10 cellular contexts compared by ENCODE assay signal in genomic region chr5:138354387-138354786, GRCh38. TPM values are rescaled to one million over a fixed set of nuclear protein-coding genes. Genes with fewer than 3 reads are reported as not detected.
A peak's percentile ranks its signal among the peaks of the same experiment; 100 is the strongest.
DNase-seq lines count a peak whose midpoint lies in the region; ATAC-seq, FAIRE-seq and TF ChIP-seq lines count a peak whose summit lies in the region.
"Had no signal": no experiment of that assay in that cellular context is flagged by ENCODE, and none has a peak within 500 bp of the region (broad histone marks: within the 10 kb centered on the region; RNA-seq: fewer than 3 reads in every experiment).

No MANE protein-coding gene starts in this region.

- intact Hi-C loops in right lobe of liver (cut with DNase I) = no loop called here
- intact Hi-C loops in mucosa of descending colon (cut with DNase I, micrococcal nuclease) = no loop called here

- H3K27me3 Mint-ChIP-seq in activated naive CD4-positive, alpha-beta T cell treated with anti-CD3 and anti-CD28 coated beads, Interleukin-2, amount 50 U/mL, for 24 hours = no peaks in the 10 kb centered on the region
- H3K27me3 Mint-ChIP-seq in astrocyte (ENCODE audit: low read depth, unreplicated experiment) = no peaks in the 10 kb centered on the region
- no peaks in the 10 kb centered on the region for H3K27me3 Mint-ChIP-seq in type B pancreatic cell

- FAIRE-seq in astrocyte (lab: Jason Lieb, UNC) = no peak

- H3K4me3 Mint-ChIP-seq in activated naive CD4-positive, alpha-beta T cell treated with anti-CD3 and anti-CD28 coated beads, Interleukin-2, amount 50 U/mL, for 24 hours = peak overlapping the region; percentile 98
- H3K4me3 Mint-ChIP-seq in astrocyte (ENCODE audit: unreplicated experiment) = peak overlapping the region; percentile 100
- peak overlapping the region; percentile 94 for H3K4me3 Mint-ChIP-seq in type B pancreatic cell

- H3K36me3 ChIP-seq in astrocyte (ENCODE audit: insufficient read depth, low read length) (no peaks in the 10 kb centered on the region), right lobe of liver (no peaks in the 10 kb centered on the region), mucosa of descending colon (ENCODE audit: low read depth) (no peaks in the 10 kb centered on the region)

- ATAC-seq in right lobe of liver (no peak), mucosa of descending colon (no peak)

- no peaks in the 10 kb centered on the region for H3K27me3 ChIP-seq in astrocyte (ENCODE audit: insufficient read depth, low read length)
- H3K27me3 ChIP-seq in right lobe of liver = no peaks in the 10 kb centered on the region

- TF ChIP-seq POLR2A in right lobe of liver (IDR thresholded peaks at IDR 0.05) = no peak

- H3K9me3 Mint-ChIP-seq in activated naive CD4-positive, alpha-beta T cell treated with anti-CD3 and anti-CD28 coated beads, Interleukin-2, amount 50 U/mL, for 24 hours = peaks cover 4% of the 10 kb centered on the region
- H3K9me3 Mint-ChIP-seq in astrocyte (ENCODE audit: unreplicated experiment) = peaks cover 2% of the 10 kb centered on the region
- H3K9me3 Mint-ChIP-seq in type B pancreatic cell = peaks cover 12% of the 10 kb centered on the region

- peak overlapping the region; percentile 92 for H3K4me2 ChIP-seq in astrocyte (ENCODE audit: low read length)

- WGBS in right lobe of liver (ENCODE audit: insufficient coverage, low coverage, low lambda C conversion rate, missing lambda C conversion rate) = 25% methylated on average over 5 of the region's 5 CpGs

- H4K20me1 ChIP-seq in astrocyte (ENCODE audit: insufficient read depth, low read length) = peaks cover 45% of the 10 kb centered on the region

- H3K27ac ChIP-seq in astrocyte (ENCODE audit: low read depth, low read length) (no peak overlapping the region), right lobe of liver (peak overlapping the region in 2 of 3 donors; percentile 85 to 97)

- H2AFZ ChIP-seq in astrocyte (ENCODE audit: low read depth, low read length) = no peak overlapping the region

- peaks cover 63% of the 10 kb centered on the region for H3K79me2 ChIP-seq in astrocyte (ENCODE audit: insufficient read depth, low read length)

- H3K4me1 ChIP-seq in astrocyte (ENCODE audit: insufficient read depth, low read length) (peaks cover 29% of the 10 kb centered on the region), right lobe of liver (peaks cover 0 to 20% (median 4%) of the 10 kb centered on the region in 4 donors), mucosa of descending colon (ENCODE audit: low read depth) (peaks cover 18% of the 10 kb centered on the region)

- DNase-seq in activated naive CD4-positive, alpha-beta T cell (lab: John Stamatoyannopoulos, UW) = no peak
- no peak for DNase-seq in astrocyte (ENCODE audit: low read depth)
- no peak for DNase-seq in right lobe of liver
- peak; percentile 8 for DNase-seq in type B pancreatic cell (ENCODE audit: extremely low spot score, unreplicated experiment)
- DNase-seq in SKM-1 treated with dmso at 0.1 percent for 144 hours (lab: John Stamatoyannopoulos, UW; ENCODE audit: unreplicated experiment) = no peak
- no peak for DNase-seq in NCI-H146 treated with DMSO at 0.1 percent for 48 hours (lab: John Stamatoyannopoulos, UW; ENCODE audit: unreplicated experiment)
- no peak for DNase-seq in mucosa of descending colon
- DNase-seq: GF-D8, NCI-H1417 treated with DMSO at 0.1 percent for 48 hours had no signal

- TF ChIP-seq CTCF in astrocyte (IDR thresholded peaks at IDR 0.05; ENCODE audit: insufficient read depth, low read depth, low read length) (no peak), right lobe of liver (IDR thresholded peaks at IDR 0.05) (no peak), type B pancreatic cell (conservative IDR thresholded peaks at IDR 0.05) (no peak), mucosa of descending colon (IDR thresholded peaks at IDR 0.05) (no peak)

- H3K9ac ChIP-seq in astrocyte (ENCODE audit: low read length) = peak overlapping the region; percentile 97

- peaks cover 53% of the 10 kb centered on the region for H3K4me1 Mint-ChIP-seq in activated naive CD4-positive, alpha-beta T cell treated with anti-CD3 and anti-CD28 coated beads, Interleukin-2, amount 50 U/mL, for 24 hours
- H3K4me1 Mint-ChIP-seq in astrocyte (ENCODE audit: low read depth, unreplicated experiment) = peaks cover 20% of the 10 kb centered on the region
- H3K4me1 Mint-ChIP-seq in type B pancreatic cell (ENCODE audit: unreplicated experiment) = peaks cover 27% of the 10 kb centered on the region

- H3K9me3 ChIP-seq in astrocyte (ENCODE audit: insufficient read depth, low read depth, low read length) (peaks cover 4% of the 10 kb centered on the region), right lobe of liver (no peaks in the 10 kb centered on the region), mucosa of descending colon (no peaks in the 10 kb centered on the region)

- H3K27ac Mint-ChIP-seq in activated naive CD4-positive, alpha-beta T cell treated with anti-CD3 and anti-CD28 coated beads, Interleukin-2, amount 50 U/mL, for 24 hours = peak overlapping the region; percentile 59
- peak overlapping the region; percentile 92 for H3K27ac Mint-ChIP-seq in astrocyte (ENCODE audit: unreplicated experiment)
- peak overlapping the region; percentile 97 for H3K27ac Mint-ChIP-seq in type B pancreatic cell

- peaks cover 4% of the 10 kb centered on the region for H3K36me3 Mint-ChIP-seq in activated naive CD4-positive, alpha-beta T cell treated with anti-CD3 and anti-CD28 coated beads, Interleukin-2, amount 50 U/mL, for 24 hours
- peaks cover 19% of the 10 kb centered on the region for H3K36me3 Mint-ChIP-seq in astrocyte (ENCODE audit: low read depth, unreplicated experiment)
- H3K36me3 Mint-ChIP-seq in type B pancreatic cell = peaks cover 23% of the 10 kb centered on the region

- H3K4me3 ChIP-seq in astrocyte (ENCODE audit: insufficient read depth, low read depth, low read length) = peak overlapping the region; percentile 85
- peak overlapping the region; percentile 86 to 96 (median 95) for H3K4me3 ChIP-seq in right lobe of liver
- no peak overlapping the region for H3K4me3 ChIP-seq in mucosa of descending colon

RNA-seq across cellular contexts. Expression of gene KDM3B, which starts 1.9 kb away (rescaled TPM):
- total RNA-seq in astrocyte = 46.6 and 48.6 TPM in 2 replicates
- total RNA-seq in right lobe of liver = 10 to 100 TPM; 13.7 to 19.7 (median 18.3) TPM
- total RNA-seq in type B pancreatic cell (ENCODE audit: low replicate concordance) = 88.8 and 97.7 TPM in 2 replicates
- total RNA-seq in mucosa of descending colon = 10 to 100 TPM; 56.6 to 84.3 (median 71.7) TPM

RNA-seq across cellular contexts. Expression of gene FAM53C, which starts 16.3 kb away (rescaled TPM):
- total RNA-seq in astrocyte (43.8 and 46.6 TPM in 2 replicates), right lobe of liver (10 to 100 TPM in 2 of 6 experiments, 1 to 10 TPM in 4; 7.2 to 15.8 (median 8.7) TPM), type B pancreatic cell (ENCODE audit: low replicate concordance) (48.2 and 56.4 TPM in 2 replicates), mucosa of descending colon (10 to 100 TPM; 14.4 to 33.5 (median 14.5) TPM)

RNA-seq across cellular contexts. Expression of gene CDC25C, which starts 22.8 kb away (rescaled TPM):
- total RNA-seq in astrocyte (1.6 and 1.7 TPM in 2 replicates), right lobe of liver (under 1 TPM in 3 of 6 experiments, not detected in 3; 0.18 to 0.43 (median 0.24) TPM), type B pancreatic cell (ENCODE audit: low replicate concordance) (4.1 and 17.2 TPM in 2 replicates), mucosa of descending colon (1 to 10 TPM in 2 of 3 donors, under 1 TPM in 1; 0.79 to 4.1 (median 1.3) TPM)
